Comparison of ENCODE assay signal across 20 cellular contexts in genomic region chr10:109946680-109947446, GRCh38.
"Had no signal": no experiment of that assay in that cellular context is flagged by ENCODE, and none has a peak within 500 bp of the region (broad histone marks: within the 10 kb centered on the region; RNA-seq: fewer than 3 reads in every experiment).

No MANE protein-coding gene starts in this region.

- H3K27ac ChIP-seq: coronary artery, gastrocnemius medialis, heart right ventricle, psoas muscle, right lobe of liver, tibial nerve had no signal

- H3K36me3 Mint-ChIP-seq: naive B cell; stimulated activated effector memory CD8-positive, alpha-beta T cell treated with anti-CD3 and anti-CD28 coated beads, Interleukin-12 subunit alpha, Interleukin-12 subunit beta, amount 100 ng/mL, for 72 hours had no signal

- H3K4me3 Mint-ChIP-seq: endodermal cell; memory B cell; naive B cell; nephron progenitor cell; stimulated activated effector memory CD8-positive, alpha-beta T cell treated with anti-CD3 and anti-CD28 coated beads, Interleukin-12 subunit alpha, Interleukin-12 subunit beta, amount 100 ng/mL, for 72 hours had no signal

- H3K27ac Mint-ChIP-seq: endodermal cell; memory B cell; naive B cell; nephron progenitor cell; stimulated activated effector memory CD8-positive, alpha-beta T cell treated with anti-CD3 and anti-CD28 coated beads, Interleukin-12 subunit alpha, Interleukin-12 subunit beta, amount 100 ng/mL, for 72 hours had no signal

- DNase-seq: effector CD4-positive, alpha-beta T cell; endodermal cell; erythroblast; gastrocnemius medialis; heart right ventricle; hypothalamus; kidney glomerular epithelial cell; midbrain; naive B cell; nephron progenitor cell; psoas muscle; retina; right lobe of liver; stimulated activated CD4-positive, alpha-beta T cell treated with anti-CD3 and anti-CD28 coated beads, Interleukin-4, amount 100 ng/mL, for 1 hour; stimulated activated CD8-positive, alpha-beta memory T cell treated with anti-CD3 and anti-CD28 coated beads, Interleukin-4, amount 100 ng/mL, for 48 hours; stimulated activated naive CD8-positive, alpha-beta T cell treated with anti-CD3 and anti-CD28 coated beads, Interleukin-15, Interleukin-2, amounts not matched to agents 100 U/mL and 50 U/mL, for 24 hours had no signal

- H3K9me3 Mint-ChIP-seq: endodermal cell; memory B cell; stimulated activated effector memory CD8-positive, alpha-beta T cell treated with anti-CD3 and anti-CD28 coated beads, Interleukin-12 subunit alpha, Interleukin-12 subunit beta, amount 100 ng/mL, for 72 hours had no signal

- H3K9me3 ChIP-seq: gastrocnemius medialis, heart right ventricle, psoas muscle, right lobe of liver, tibial nerve had no signal

- H3K27me3 Mint-ChIP-seq: naive B cell had no signal

- ATAC-seq: gastrocnemius medialis; heart right ventricle; psoas muscle; right lobe of liver; stimulated activated effector memory CD8-positive, alpha-beta T cell treated with anti-CD3 and anti-CD28 coated beads, Interleukin-12 subunit alpha, Interleukin-12 subunit beta, amount 100 ng/mL, for 72 hours; stimulated activated naive CD8-positive, alpha-beta T cell treated with anti-CD3 and anti-CD28 coated beads, Interleukin-15, Interleukin-2, amounts not matched to agents 100 U/mL and 50 U/mL, for 24 hours had no signal

- H3K4me1 ChIP-seq: gastrocnemius medialis, heart right ventricle, psoas muscle, right lobe of liver had no signal

- H3K36me3 ChIP-seq: gastrocnemius medialis, heart right ventricle, right lobe of liver, tibial nerve had no signal

- H3K4me3 ChIP-seq: coronary artery, gastrocnemius medialis, heart right ventricle, psoas muscle, right lobe of liver, tibial nerve had no signal

- H3K27me3 ChIP-seq: gastrocnemius medialis, heart right ventricle, right lobe of liver, tibial nerve had no signal
